ENCODE assay signal across 11 cellular contexts in genomic region chr1:9244501-9245229, GRCh38. TPM values are rescaled to one million over a fixed set of nuclear protein-coding genes. Genes with fewer than 3 reads are reported as not detected.
A peak's percentile ranks its signal among the peaks of the same experiment; 100 is the strongest.
DNase-seq lines count a peak whose midpoint lies in the region; ATAC-seq lines count a peak whose summit lies in the region.
"Had no signal": no experiment of that assay in that cellular context is flagged by ENCODE, and none has a peak within 500 bp of the region (broad histone marks: within the 10 kb centered on the region; RNA-seq: fewer than 3 reads in every experiment).

No MANE protein-coding gene starts in this region.

- peak overlapping the region in 8 of 11 experiments; percentile 22 to 71 (median 52); a peak in 14 of 22 replicates for H3K27ac ChIP-seq in BLaER1 treated with 17β-estradiol and CSF1 and Interleukin-3, amounts not matched to agents 10 nM and 100 nM
- peak overlapping the region; percentile 22 for H3K27ac ChIP-seq in caudate nucleus (ENCODE audit: low read depth, low read length)
- peak overlapping the region; percentile 69 to 86 for H3K27ac ChIP-seq in mucosa of rectum (ENCODE audit: low read depth in 2 of 2, low read length in 2 of 2)

- peak overlapping the region; percentile 61 to 96 (median 86) for H3K4me2 ChIP-seq in BLaER1 treated with 17β-estradiol and CSF1 and Interleukin-3, amounts not matched to agents 10 nM and 100 nM

- peak overlapping the region in 4 of 11 experiments; percentile 10 to 47 (median 34); a peak in 2 of 22 replicates for H3K9ac ChIP-seq in BLaER1 treated with 17β-estradiol and CSF1 and Interleukin-3, amounts not matched to agents 10 nM and 100 nM
- peak overlapping the region; percentile 14 to 48 for H3K9ac ChIP-seq in mucosa of rectum (ENCODE audit: low read depth in 1 of 2, low read length in 2 of 2)

- ATAC-seq in HG02642 (IDR thresholded peaks at IDR 0.05; ENCODE audit: poor library complexity, unreplicated experiment) (no peak), GM18502 (IDR thresholded peaks at IDR 0.05; ENCODE audit: poor library complexity, unreplicated experiment) (no peak), HG02571 (IDR thresholded peaks at IDR 0.05; ENCODE audit: unreplicated experiment) (no peak)
- ATAC-seq: activated T-cell treated with anti-CD3 and anti-CD28 coated beads, Interleukin-2, amount 50 U/mL, for 72 hours had no signal

- peaks cover 0 to 81% (median 4%) of the 10 kb centered on the region in 11 experiments; a peak in 8 of 22 replicates for H4K20me1 ChIP-seq in BLaER1 treated with 17β-estradiol and CSF1 and Interleukin-3, amounts not matched to agents 10 nM and 100 nM

- H3K4me3 ChIP-seq in BLaER1 treated with 17β-estradiol and CSF1 and Interleukin-3, amounts not matched to agents 10 nM and 100 nM, result no peak overlapping the region; a peak in 1 of 20 replicates
- H3K4me3 ChIP-seq in mucosa of rectum (ENCODE audit: low read length in 2 of 2) (no peak overlapping the region), H7 (ENCODE audit: insufficient read depth, low read depth, low read length) (no peak overlapping the region)

- no peaks in the 10 kb centered on the region for H3K9me3 ChIP-seq in BLaER1 treated with 17β-estradiol and CSF1 and Interleukin-3, amounts not matched to agents 10 nM and 100 nM (replicated peaks in 1 of 11)
- no peaks in the 10 kb centered on the region for H3K9me3 ChIP-seq in mucosa of rectum (ENCODE audit: control insufficient read depth in 2 of 2, low read length in 2 of 2)

- peaks cover 53 to 78% (median 73%) of the 10 kb centered on the region in 10 experiments for H3K4me1 ChIP-seq in BLaER1 treated with 17β-estradiol and CSF1 and Interleukin-3, amounts not matched to agents 10 nM and 100 nM
- peaks cover 17 to 50% of the 10 kb centered on the region in 2 donors for H3K4me1 ChIP-seq in mucosa of rectum (ENCODE audit: control insufficient read depth in 2 of 2, insufficient read depth in 2 of 2, low read length in 2 of 2)

- DNase-seq in Kasumi-1 (lab: John Stamatoyannopoulos, UW) (peak; percentile 45 to 66), caudate nucleus (lab: John Stamatoyannopoulos, UW) (no peak), H7 (no peak)
- DNase-seq: activated T-cell treated with anti-CD3 and anti-CD28 coated beads, Interleukin-2, amount 50 U/mL, for 72 hours; effector memory CD4-positive, alpha-beta T cell; NCI-H510A had no signal

- peaks cover 0 to 29% (median 0%) of the 10 kb centered on the region in 11 experiments; a peak in 6 of 22 replicates for H3K27me3 ChIP-seq in BLaER1 treated with 17β-estradiol and CSF1 and Interleukin-3, amounts not matched to agents 10 nM and 100 nM
- H3K27me3 ChIP-seq in mucosa of rectum (ENCODE audit: control insufficient read depth in 2 of 2, insufficient read depth in 2 of 2, low read length in 2 of 2) (no peaks in the 10 kb centered on the region), H7 (ENCODE audit: control insufficient read depth, insufficient read depth, low read length) (no peaks in the 10 kb centered on the region)

- peaks cover 0 to 34% (median 7%) of the 10 kb centered on the region in 11 experiments; a peak in 10 of 22 replicates for H3K36me3 ChIP-seq in BLaER1 treated with 17β-estradiol and CSF1 and Interleukin-3, amounts not matched to agents 10 nM and 100 nM
- H3K36me3 ChIP-seq in mucosa of rectum (ENCODE audit: control insufficient read depth in 2 of 2, insufficient read depth in 2 of 2, low read length in 2 of 2) (peaks cover 13 to 32% of the 10 kb centered on the region in 2 donors), H7 (replicated peaks; ENCODE audit: control insufficient read depth, insufficient read depth, low read length) (no peaks in the 10 kb centered on the region; the same call in 1 of the 2 replicates)

RNA-seq across cellular contexts. Expression of gene H6PD, which starts 10.1 kb away (rescaled TPM):
- 13.9 and 20.2 TPM in 2 replicates for total RNA-seq in H7 (2014; rRNA removed; shearing (Covaris generic))

RNA-seq across cellular contexts. Expression of gene SPSB1, which starts 48.0 kb away (rescaled TPM):
- total RNA-seq in H7 (2014; rRNA removed; shearing (Covaris generic)), result 4.2 and 6.5 TPM in 2 replicates

Comparison
In these comparisons a context has a peak if more than half of its experiments do, and no peak if none do; other contexts are left out.
1. H3K27ac ChIP-seq: peak in every context shown above with its lines; median percentile 78 in mucosa of rectum; 52 in BLaER1 treated with 17β-estradiol and CSF1 and Interleukin-3, amounts not matched to agents 10 nM and 100 nM; 22 in caudate nucleus.
2. DNase-seq: peak in Kasumi-1 (2 of 2); none in caudate nucleus (0 of 61) and H7 (single experiment).